ENCODE assay signal across 31 cellular contexts in the genomic region with DNA sequence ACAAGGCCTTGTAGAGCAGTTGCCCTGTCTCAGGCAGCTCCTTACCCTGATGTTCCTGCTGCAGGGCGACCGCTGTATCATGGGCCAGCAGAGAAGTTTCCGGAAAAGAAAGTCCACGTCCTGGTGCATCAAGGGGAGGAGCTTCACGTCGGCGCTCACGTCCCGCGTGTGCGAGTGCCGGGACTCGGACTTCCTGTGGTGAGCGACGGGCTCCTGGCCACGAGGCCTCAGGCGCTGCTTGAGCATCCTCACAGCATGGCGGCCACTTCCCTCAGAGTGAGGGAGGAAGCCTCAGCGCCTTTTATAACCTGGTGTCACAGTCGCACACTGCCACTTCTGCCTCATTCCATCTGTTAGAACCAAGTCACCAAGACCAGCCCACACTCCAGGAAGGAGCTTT.
"Had no signal": no experiment of that assay in that cellular context is flagged by ENCODE, and none has a peak within 500 bp of the region (broad histone marks: within the 10 kb centered on the region; RNA-seq: fewer than 3 reads in every experiment).

No MANE protein-coding gene starts in this region.

- H3K9me3 Mint-ChIP-seq: activated CD4-positive, alpha-beta memory T cell treated with anti-CD3 and anti-CD28 coated beads, Interleukin-2, amount 10 ng/mL, durations not matched to agents 7 days and 5 days; activated CD4-positive, alpha-beta T cell treated with anti-CD3 and anti-CD28 coated beads, Interleukin-2, amount 10 ng/mL, durations not matched to agents 7 days and 5 days; activated naive CD4-positive, alpha-beta T cell treated with anti-CD3 and anti-CD28 coated beads, Interleukin-2, amount 10 ng/mL, durations not matched to agents 7 days and 5 days; activated naive CD4-positive, alpha-beta T cell treated with anti-CD3 and anti-CD28 coated beads, Interleukin-2, amount 50 U/mL, for 72 hours; activated naive CD8-positive, alpha-beta T cell treated with anti-CD3 and anti-CD28 coated beads, Interleukin-2, amount 10 ng/mL, durations not matched to agents 7 days and 5 days; activated T-cell treated with anti-CD3 and anti-CD28 coated beads, Interleukin-2, amount 50 U/mL, for 24 hours; activated T-cell treated with anti-CD3 and anti-CD28 coated beads, Interleukin-2, amount 50 U/mL, for 72 hours; central memory CD8-positive, alpha-beta T cell; dendritic cell treated with granulocyte-macrophage colony-stimulating factor and Interleukin-4, amounts not matched to agents 40 ng/mL and 50 ng/mL, for 4 days; effector memory CD8-positive, alpha-beta T cell had no signal

- H3K27me3 ChIP-seq: ascending aorta, foreskin keratinocyte had no signal

- H3K36me3 ChIP-seq: ascending aorta, breast epithelium, cardiac muscle cell, gastrocnemius medialis, heart left ventricle had no signal

- DNase-seq: activated CD4-positive, alpha-beta memory T cell treated with anti-CD3 and anti-CD28 coated beads, Interleukin-2, amount 10 ng/mL, durations not matched to agents 7 days and 5 days; activated CD4-positive, alpha-beta T cell treated with anti-CD3 and anti-CD28 coated beads for 36 hours; activated CD4-positive, alpha-beta T cell treated with anti-CD3 and anti-CD28 coated beads, Interleukin-2, amount 10 ng/mL, durations not matched to agents 7 days and 5 days; activated CD4-positive, alpha-beta T cell treated with anti-CD3 and anti-CD28 coated beads, Interleukin-2, amount 50 U/mL, for 4 hours; activated CD4-positive, CD25-positive, alpha-beta regulatory T cell; activated CD4-positive, CD25-positive, alpha-beta regulatory T cell treated with anti-CD3 and anti-CD28 coated beads, Interleukin-2, amount 50 U/mL, for 72 hours; activated CD8-positive, alpha-beta memory T cell treated with anti-CD3 and anti-CD28 coated beads, Interleukin-2, amount 50 U/mL, for 48 hours; activated gamma-delta T cell; activated naive CD4-positive, alpha-beta T cell; activated naive CD4-positive, alpha-beta T cell treated with anti-CD3 and anti-CD28 coated beads, Interleukin-2, amount 10 ng/mL, durations not matched to agents 7 days and 5 days; activated naive CD8-positive, alpha-beta T cell treated with anti-CD3 and anti-CD28 coated beads, Interleukin-2, amount 10 ng/mL, durations not matched to agents 7 days and 5 days; activated T-cell treated with anti-CD3 and anti-CD28 coated beads for 4 hours; activated T-cell treated with anti-CD3 and anti-CD28 coated beads, Interleukin-2, amount 50 U/mL, for 24 hours; activated T-cell treated with anti-CD3 and anti-CD28 coated beads, Interleukin-2, amount 50 U/mL, for 72 hours; effector CD4-positive, alpha-beta T cell; effector memory CD8-positive, alpha-beta T cell; erythroblast; foreskin keratinocyte; gastrocnemius medialis; glutamatergic neuron; T-helper 2 cell had no signal

- H3K27ac ChIP-seq: ascending aorta, breast epithelium, cardiac muscle cell, coronary artery, esophagus muscularis mucosa, foreskin keratinocyte, gastrocnemius medialis, heart left ventricle had no signal

- ATAC-seq: activated CD4-positive, alpha-beta T cell treated with anti-CD3 and anti-CD28 coated beads for 36 hours; activated naive CD4-positive, alpha-beta T cell treated with anti-CD3 and anti-CD28 coated beads, Interleukin-2, amount 50 U/mL, for 72 hours; activated T-cell treated with anti-CD3 and anti-CD28 coated beads, Interleukin-2, amount 50 U/mL, for 72 hours; effector memory CD8-positive, alpha-beta T cell; foreskin keratinocyte; gastrocnemius medialis; heart left ventricle had no signal

- H3K4me3 Mint-ChIP-seq: activated CD4-positive, alpha-beta memory T cell treated with anti-CD3 and anti-CD28 coated beads, Interleukin-2, amount 10 ng/mL, durations not matched to agents 7 days and 5 days; activated CD4-positive, alpha-beta T cell treated with anti-CD3 and anti-CD28 coated beads for 36 hours; activated CD4-positive, alpha-beta T cell treated with anti-CD3 and anti-CD28 coated beads, Interleukin-2, amount 10 ng/mL, durations not matched to agents 7 days and 5 days; activated naive CD4-positive, alpha-beta T cell treated with anti-CD3 and anti-CD28 coated beads, Interleukin-2, amount 10 ng/mL, durations not matched to agents 7 days and 5 days; activated naive CD8-positive, alpha-beta T cell treated with anti-CD3 and anti-CD28 coated beads, Interleukin-2, amount 10 ng/mL, durations not matched to agents 7 days and 5 days; activated T-cell treated with anti-CD3 and anti-CD28 coated beads, Interleukin-2, amount 50 U/mL, for 24 hours; activated T-cell treated with anti-CD3 and anti-CD28 coated beads, Interleukin-2, amount 50 U/mL, for 72 hours; brain; central memory CD8-positive, alpha-beta T cell; dendritic cell treated with granulocyte-macrophage colony-stimulating factor and Interleukin-4, amounts not matched to agents 40 ng/mL and 50 ng/mL, for 4 days; effector memory CD8-positive, alpha-beta T cell had no signal

- H3K4me1 Mint-ChIP-seq: activated CD4-positive, alpha-beta memory T cell treated with anti-CD3 and anti-CD28 coated beads, Interleukin-2, amount 10 ng/mL, durations not matched to agents 7 days and 5 days; activated CD4-positive, alpha-beta T cell treated with anti-CD3 and anti-CD28 coated beads for 36 hours; activated CD4-positive, alpha-beta T cell treated with anti-CD3 and anti-CD28 coated beads, Interleukin-2, amount 10 ng/mL, durations not matched to agents 7 days and 5 days; activated naive CD4-positive, alpha-beta T cell treated with anti-CD3 and anti-CD28 coated beads, Interleukin-2, amount 10 ng/mL, durations not matched to agents 7 days and 5 days; activated naive CD8-positive, alpha-beta T cell treated with anti-CD3 and anti-CD28 coated beads, Interleukin-2, amount 10 ng/mL, durations not matched to agents 7 days and 5 days; central memory CD8-positive, alpha-beta T cell had no signal

- H3K9me3 ChIP-seq: ascending aorta, gastrocnemius medialis had no signal

- H3K4me3 ChIP-seq: ascending aorta, breast epithelium, cardiac muscle cell, coronary artery, esophagus muscularis mucosa, gastrocnemius medialis, heart left ventricle had no signal

- H3K36me3 Mint-ChIP-seq: activated naive CD4-positive, alpha-beta T cell treated with anti-CD3 and anti-CD28 coated beads, Interleukin-2, amount 10 ng/mL, durations not matched to agents 7 days and 5 days; activated naive CD4-positive, alpha-beta T cell treated with anti-CD3 and anti-CD28 coated beads, Interleukin-2, amount 50 U/mL, for 72 hours; activated naive CD8-positive, alpha-beta T cell treated with anti-CD3 and anti-CD28 coated beads, Interleukin-2, amount 10 ng/mL, durations not matched to agents 7 days and 5 days had no signal

- H3K27me3 Mint-ChIP-seq: activated CD4-positive, alpha-beta T cell treated with anti-CD3 and anti-CD28 coated beads, Interleukin-2, amount 10 ng/mL, durations not matched to agents 7 days and 5 days had no signal

- H3K4me1 ChIP-seq: ascending aorta, breast epithelium, foreskin keratinocyte, gastrocnemius medialis, heart left ventricle had no signal

- H3K27ac Mint-ChIP-seq: activated CD4-positive, alpha-beta memory T cell treated with anti-CD3 and anti-CD28 coated beads, Interleukin-2, amount 10 ng/mL, durations not matched to agents 7 days and 5 days; activated CD4-positive, alpha-beta T cell treated with anti-CD3 and anti-CD28 coated beads for 36 hours; activated CD4-positive, alpha-beta T cell treated with anti-CD3 and anti-CD28 coated beads, Interleukin-2, amount 10 ng/mL, durations not matched to agents 7 days and 5 days; activated naive CD4-positive, alpha-beta T cell treated with anti-CD3 and anti-CD28 coated beads, Interleukin-2, amount 10 ng/mL, durations not matched to agents 7 days and 5 days; activated naive CD4-positive, alpha-beta T cell treated with anti-CD3 and anti-CD28 coated beads, Interleukin-2, amount 50 U/mL, for 72 hours; activated naive CD8-positive, alpha-beta T cell treated with anti-CD3 and anti-CD28 coated beads, Interleukin-2, amount 10 ng/mL, durations not matched to agents 7 days and 5 days; activated T-cell treated with anti-CD3 and anti-CD28 coated beads, Interleukin-2, amount 50 U/mL, for 24 hours; activated T-cell treated with anti-CD3 and anti-CD28 coated beads, Interleukin-2, amount 50 U/mL, for 72 hours; dendritic cell treated with granulocyte-macrophage colony-stimulating factor and Interleukin-4, amounts not matched to agents 40 ng/mL and 50 ng/mL, for 4 days; effector memory CD8-positive, alpha-beta T cell had no signal
